ENCODE assay signal across 8 cellular contexts in the genomic region with DNA sequence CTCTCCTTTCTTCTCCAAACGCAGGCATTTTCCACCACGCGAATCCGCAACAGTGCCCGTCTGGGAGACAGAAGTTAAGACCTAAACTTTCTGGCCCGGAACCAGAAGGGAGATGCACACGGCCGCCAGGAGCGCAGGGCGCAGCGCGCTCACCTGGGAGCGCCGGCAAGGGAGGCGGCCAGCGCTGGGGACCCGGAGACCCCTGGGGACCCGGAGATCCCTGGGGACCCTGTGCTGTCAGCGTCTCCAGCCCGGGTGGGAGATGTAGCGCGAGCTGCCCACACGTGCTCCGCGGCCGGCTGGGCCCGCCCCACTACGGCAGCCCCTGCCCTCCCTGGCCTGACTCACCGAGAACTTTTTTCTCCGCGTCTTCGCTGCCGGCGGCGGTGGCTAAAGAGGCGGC. TPM values are rescaled to one million over a fixed set of nuclear protein-coding genes. Genes with fewer than 3 reads are reported as not detected.
A peak's percentile ranks its signal among the peaks of the same experiment; 100 is the strongest.
DNase-seq lines count a peak whose midpoint lies in the region; ATAC-seq lines count a peak whose summit lies in the region.

No MANE protein-coding gene starts in this region.

- peak overlapping the region; percentile 97 for H3K18ac ChIP-seq in mesendoderm (ENCODE audit: low read length)

- no peak overlapping the region for H2BK5ac ChIP-seq in mesendoderm (ENCODE audit: low read length)

- H4K5ac ChIP-seq in mesendoderm (ENCODE audit: low read length): no peak overlapping the region

- peak overlapping the region; percentile 81 for H3K27ac ChIP-seq in mesendoderm (ENCODE audit: low read depth, low read length)

- WGBS in mesendoderm (ENCODE audit: extremely low coverage, insufficient coverage, low lambda C conversion rate): no CpG with 5 or more reads among the region's 36 CpGs

- no peaks in the 10 kb centered on the region for H3K79me1 ChIP-seq in mesendoderm (ENCODE audit: low read length)

- H2AK5ac ChIP-seq in mesendoderm (ENCODE audit: low read length): no peak overlapping the region

- peak overlapping the region; percentile 92 for H3K4ac ChIP-seq in mesendoderm (ENCODE audit: low read depth, low read length)

- peaks cover 43% of the 10 kb centered on the region for H3K79me2 ChIP-seq in mesendoderm (ENCODE audit: control insufficient read depth, insufficient read depth, low read length)

- H3K4me2 ChIP-seq in mesendoderm (ENCODE audit: low read length): peak overlapping the region; percentile 79

- no peak overlapping the region for H2BK15ac ChIP-seq in mesendoderm (replicated peaks; ENCODE audit: low read depth)

- no peak overlapping the region for H3K23ac ChIP-seq in mesendoderm (ENCODE audit: low read length)

- DNase-seq in Daoy (ENCODE audit: low read depth) (peak; percentile 42), mesendoderm (no peak), putamen (ENCODE audit: low spot score) (no peak)
- DNase-seq in activated CD4-positive, alpha-beta T cell treated with anti-CD3 and anti-CD28 coated beads, Interleukin-2, amount 50 U/mL, for 4 hours: peak; percentile 33 to 34
- DNase-seq in effector CD8-positive, alpha-beta T cell (lab: John Stamatoyannopoulos, UW): peak; percentile 39
- DNase-seq in stimulated activated CD8-positive, alpha-beta memory T cell treated with anti-CD3 and anti-CD28 coated beads, Interleukin-7, amount 100 ng/mL, for 24 hours (ENCODE audit: low read depth): peak; percentile 18

- peak; percentile 40 for ATAC-seq in GM21447 (IDR thresholded peaks at IDR 0.05; ENCODE audit: unreplicated experiment)

- H3K36me3 Mint-ChIP-seq in IgD-negative memory B cell: no peaks in the 10 kb centered on the region

- H3K4me1 ChIP-seq in mesendoderm (ENCODE audit: control insufficient read depth, low read depth, low read length): peaks cover 8% of the 10 kb centered on the region

- H3K9ac ChIP-seq in mesendoderm (ENCODE audit: low read length): peak overlapping the region; percentile 74

- peak overlapping the region; percentile 86 to 90 (median 88) for H3K4me3 Mint-ChIP-seq in IgD-negative memory B cell

- H4K8ac ChIP-seq in mesendoderm (ENCODE audit: low read depth, low read length): no peak overlapping the region

- peak overlapping the region; percentile 83 for H3K56ac ChIP-seq in mesendoderm (ENCODE audit: low read length)

- peaks cover 2% of the 10 kb centered on the region for H3K27me3 ChIP-seq in mesendoderm (ENCODE audit: insufficient read depth, low read length, poor library complexity)

- H3K4me1 Mint-ChIP-seq in IgD-negative memory B cell: peaks cover 9 to 18% (median 14%) of the 10 kb centered on the region in 3 donors

- H3K27ac Mint-ChIP-seq in IgD-negative memory B cell: peak overlapping the region; percentile 83 to 90 (median 89)

- no peak overlapping the region for H2BK120ac ChIP-seq in mesendoderm (ENCODE audit: low read depth, low read length)

- peak overlapping the region; percentile 65 for H3K4me3 ChIP-seq in mesendoderm (ENCODE audit: low read length)

- no peaks in the 10 kb centered on the region for H3K36me3 ChIP-seq in mesendoderm (ENCODE audit: control insufficient read depth, insufficient read depth, low read length)

- H3K27me3 Mint-ChIP-seq in IgD-negative memory B cell: peaks cover 25% of the 10 kb centered on the region

- no peaks in the 10 kb centered on the region for H3K9me3 Mint-ChIP-seq in IgD-negative memory B cell

RNA-seq across cellular contexts. Expression of a gene that starts 0.6 kb away (rescaled TPM):
- total RNA-seq in Daoy (2014; rRNA removed; shearing (Covaris generic)): 25.3 and 27.6 TPM in 2 replicates
- polyA plus RNA-seq in IgD-negative memory B cell: 14.9 TPM
- polyA plus RNA-seq in mesendoderm (2013, experiment 1 of 2): 521 TPM
- polyA plus RNA-seq in mesendoderm (2013, experiment 2 of 2): 518 TPM

RNA-seq across cellular contexts. Expression of a gene that starts 48.7 kb away (rescaled TPM):
- total RNA-seq in Daoy (2014; rRNA removed; shearing (Covaris generic)): 0.17 and 1.0 TPM in 2 replicates
- not detected for polyA plus RNA-seq in IgD-negative memory B cell
- 2.5 TPM for polyA plus RNA-seq in mesendoderm (2013, experiment 1 of 2)
- polyA plus RNA-seq in mesendoderm (2013, experiment 2 of 2): 2.5 TPM

Comparison
In these comparisons a context has a peak if more than half of its experiments do, and no peak if none do; other contexts are left out.
1. DNase-seq: peak in Daoy (single experiment), activated CD4-positive, alpha-beta T cell treated with anti-CD3 and anti-CD28 coated beads, Interleukin-2, amount 50 U/mL, for 4 hours (2 of 2), effector CD8-positive, alpha-beta T cell (single experiment) and stimulated activated CD8-positive, alpha-beta memory T cell treated with anti-CD3 and anti-CD28 coated beads, Interleukin-7, amount 100 ng/mL, for 24 hours (single experiment); none in mesendoderm (single experiment) and putamen (single experiment).